28 cellular contexts compared by ENCODE assay signal in genomic region chr5:67354051-67354450, GRCh38.
DNase-seq lines count a peak whose midpoint lies in the region; ATAC-seq, FAIRE-seq and TF ChIP-seq lines count a peak whose summit lies in the region.
"Had no signal": no experiment of that assay in that cellular context is flagged by ENCODE, and none has a peak within 500 bp of the region (broad histone marks: within the 10 kb centered on the region; RNA-seq: fewer than 3 reads in every experiment).

No MANE protein-coding gene starts in this region.

- no peak overlapping the region for H3K9ac ChIP-seq in neural progenitor cell

- H3K27me3 Mint-ChIP-seq in endothelial cell (ENCODE audit: unreplicated experiment) (no peaks in the 10 kb centered on the region), neural progenitor cell (ENCODE audit: insufficient read depth, low read depth) (peaks cover 4% of the 10 kb centered on the region)
- H3K27me3 Mint-ChIP-seq: activated T-cell treated with anti-CD3 and anti-CD28 coated beads, Interleukin-2, amount 50 U/mL, for 24 hours had no signal

- FAIRE-seq in GM12891 (lab: Jason Lieb, UNC), result no peak
- FAIRE-seq: small intestine, urothelium cell line had no signal

- H3K36me3 Mint-ChIP-seq in endothelial cell (ENCODE audit: low read depth, unreplicated experiment) (no peaks in the 10 kb centered on the region), neural progenitor cell (peaks cover 2% of the 10 kb centered on the region)

- TF ChIP-seq CTCF in endothelial cell (IDR thresholded peaks at IDR 0.05; ENCODE audit: unreplicated experiment), result no peak
- no peak for TF ChIP-seq CTCF in neural progenitor cell (IDR thresholded peaks at IDR 0.05)

- no peak overlapping the region for H3K27ac ChIP-seq in neural progenitor cell
- H3K27ac ChIP-seq: brain microvascular endothelial cell, C4-2B, lower lobe of right lung, suprapubic skin had no signal

- H2AFZ ChIP-seq in neural progenitor cell (replicated peaks), result peak overlapping the region; percentile 17

- no peaks in the 10 kb centered on the region for H3K79me2 ChIP-seq in neural progenitor cell (ENCODE audit: low read depth)

- H3K27me3 ChIP-seq in neural progenitor cell, result no peaks in the 10 kb centered on the region
- H3K27me3 ChIP-seq: brain microvascular endothelial cell, Peyer's patch, suprapubic skin had no signal

- H3K36me3 ChIP-seq in neural progenitor cell, result no peaks in the 10 kb centered on the region
- H3K36me3 ChIP-seq: brain microvascular endothelial cell, lower lobe of right lung, Peyer's patch, suprapubic skin had no signal

- H3K9me3 ChIP-seq in neural progenitor cell (ENCODE audit: low read depth), result no peaks in the 10 kb centered on the region
- H3K9me3 ChIP-seq: lower lobe of right lung, Peyer's patch, suprapubic skin had no signal

- H3K4me2 ChIP-seq in neural progenitor cell, result no peak overlapping the region

- no peaks in the 10 kb centered on the region for H3K9me3 Mint-ChIP-seq in endothelial cell (ENCODE audit: unreplicated experiment)
- peaks cover 4% of the 10 kb centered on the region for H3K9me3 Mint-ChIP-seq in neural progenitor cell
- H3K9me3 Mint-ChIP-seq: activated T-cell treated with anti-CD3 and anti-CD28 coated beads, Interleukin-2, amount 50 U/mL, for 24 hours; T-helper 1 cell treated with Interleukin-12 subunit alpha and Interleukin-12 subunit beta and Interleukin-4 antibody, amounts not matched to agents 30 μg/mL and 1 μg/mL, for 36 hours had no signal

- H3K4me3 ChIP-seq in neural progenitor cell, result no peak overlapping the region
- H3K4me3 ChIP-seq: lower lobe of right lung, Peyer's patch, suprapubic skin had no signal

- no peaks in the 10 kb centered on the region for H4K20me1 ChIP-seq in neural progenitor cell (ENCODE audit: low read depth)

- H3K4me1 Mint-ChIP-seq in endothelial cell (ENCODE audit: unreplicated experiment), result peaks cover 39% of the 10 kb centered on the region
- peaks cover 42% of the 10 kb centered on the region for H3K4me1 Mint-ChIP-seq in neural progenitor cell

- peaks cover 13% of the 10 kb centered on the region for H3K4me1 ChIP-seq in neural progenitor cell
- H3K4me1 ChIP-seq: Peyer's patch had no signal

- no peak overlapping the region for H3K4me3 Mint-ChIP-seq in endothelial cell (ENCODE audit: unreplicated experiment)
- no peak overlapping the region for H3K4me3 Mint-ChIP-seq in neural progenitor cell
- H3K4me3 Mint-ChIP-seq: activated T-cell treated with anti-CD3 and anti-CD28 coated beads, Interleukin-2, amount 50 U/mL, for 24 hours; T-helper 1 cell treated with Interleukin-12 subunit alpha and Interleukin-12 subunit beta and Interleukin-4 antibody, amounts not matched to agents 30 μg/mL and 1 μg/mL, for 36 hours had no signal

- DNase-seq in GM12891 (ENCODE audit: insufficient read length, low spot score) (no peak), RPMI8226 (peak; percentile 42), endothelial cell (ENCODE audit: low spot score) (no peak), neural progenitor cell (ENCODE audit: low spot score) (peak; percentile 15), kidney glomerular epithelial cell (lab: John Stamatoyannopoulos, UW) (no peak), SHP77 treated with DMSO at 0.1 percent for 48 hours (lab: John Stamatoyannopoulos, UW) (no peak), hippocampal formation (lab: John Stamatoyannopoulos, UW) (no peak)
- DNase-seq: activated CD4-positive, alpha-beta T cell treated with anti-CD3 and anti-CD28 coated beads for 4 hours; activated CD8-positive, alpha-beta memory T cell treated with anti-CD3 and anti-CD28 coated beads for 24 hours; activated gamma-delta T cell treated with Interleukin-2 at 50 U/mL for 16 hours; activated T-cell treated with anti-CD3 and anti-CD28 coated beads, Interleukin-2, amount 50 U/mL, for 24 hours; brain microvascular endothelial cell; DND-41; effector memory CD4-positive, alpha-beta T cell; HCEC 1CT; IMR-90; lower lobe of right lung; NCI-H1417 treated with DMSO at 0.1 percent for 48 hours; NCI-H2171; NCI-H524; NK-92 treated with Interleukin-12 subunit alpha and Interleukin-12 subunit beta, amount 100 ng/mL, for 24 hours; Peyer's patch had no signal

- no peak for TF ChIP-seq POLR2A in GM12891 (IDR thresholded peaks at IDR 0.05; ENCODE audit: low read depth, low read length)

- no peaks in the 10 kb centered on the region for H3F3A ChIP-seq in neural progenitor cell (ENCODE audit: low read depth)

- no peak for ATAC-seq in HG02678 (IDR thresholded peaks at IDR 0.05; ENCODE audit: unreplicated experiment)

- H3K27ac Mint-ChIP-seq in endothelial cell (ENCODE audit: unreplicated experiment) (peak overlapping the region; percentile 14), neural progenitor cell (peak overlapping the region; percentile 91)
- H3K27ac Mint-ChIP-seq: activated T-cell treated with anti-CD3 and anti-CD28 coated beads, Interleukin-2, amount 50 U/mL, for 24 hours; T-helper 1 cell treated with Interleukin-12 subunit alpha and Interleukin-12 subunit beta and Interleukin-4 antibody, amounts not matched to agents 30 μg/mL and 1 μg/mL, for 36 hours had no signal

TF ChIP-seq in GM12891, 5 proteins besides CTCF, POLR2A, EP300 and RAD21:
- no peak for TF ChIP-seq POLR2AphosphoS5 (IDR thresholded peaks at IDR 0.05; ENCODE audit: low read depth, low read length)
- TF ChIP-seq PAX5 (IDR thresholded peaks at IDR 0.05; ENCODE audit: insufficient read depth, low read length, severe bottlenecking), result no peak
- peak; percentile 55 for TF ChIP-seq SPI1 (IDR thresholded peaks at IDR 0.05; ENCODE audit: low read depth, low read length)

Comparison
In these comparisons a context has a peak if more than half of its experiments do, and no peak if none do; other contexts are left out.
1. DNase-seq: peak in RPMI8226 (single experiment) and neural progenitor cell (single experiment); none in GM12891 (single experiment), endothelial cell (single experiment), kidney glomerular epithelial cell (single experiment), SHP77 treated with DMSO at 0.1 percent for 48 hours (single experiment) and hippocampal formation (0 of 2).